Comparison of ENCODE assay signal across 1 cellular context in the genomic region with DNA sequence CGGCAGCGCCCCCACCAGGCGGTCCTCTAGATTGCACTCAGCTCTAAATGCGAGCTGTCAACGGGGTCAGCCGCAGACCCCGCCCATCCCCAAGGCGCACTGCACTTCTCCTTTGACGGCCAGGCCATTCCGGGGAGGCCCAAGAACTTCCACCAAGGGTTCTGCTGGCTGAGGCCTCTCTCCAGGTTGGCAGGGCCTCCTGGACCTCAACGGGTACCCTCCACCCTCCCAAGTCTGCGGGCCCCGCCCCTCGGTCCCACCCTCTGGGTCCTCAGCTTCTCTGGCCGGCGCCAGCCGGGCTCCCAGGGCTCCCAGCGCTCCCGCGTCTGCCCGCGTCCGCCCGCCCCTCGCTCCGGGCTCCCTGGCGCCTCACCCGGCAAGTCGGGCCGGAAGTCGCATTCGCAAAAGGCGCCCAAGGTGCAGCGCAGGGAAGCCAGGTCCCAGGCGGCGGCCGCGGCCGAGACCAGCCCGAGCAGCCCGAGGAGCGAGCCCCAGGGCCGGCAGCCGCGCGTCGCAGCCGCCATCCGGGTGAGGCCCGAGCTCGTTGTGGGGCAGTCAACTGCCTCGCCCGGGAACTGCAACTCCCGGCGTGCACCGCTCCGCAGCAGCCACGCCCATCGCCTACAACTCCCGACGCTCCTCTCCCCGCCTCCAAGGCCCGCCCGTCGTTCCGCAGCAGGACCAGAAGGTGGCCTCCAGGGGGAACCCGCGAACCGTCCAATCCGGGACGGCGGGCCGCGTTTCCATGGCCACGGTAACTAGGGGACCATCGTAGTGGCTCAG.
TF ChIP-seq lines count a peak whose summit lies in the region.

A gene (minus strand): TSS at position 548 of the 783 bp plus-strand sequence. CDS start 24 bp downstream, at position 524.

TF ChIP-seq in GM12878, 131 proteins besides CTCF, POLR2A, EP300 and RAD21 (continued from another document):
- no peak for TF ChIP-seq ETV6 (conservative IDR thresholded peaks at IDR 0.05 in 1 of 2, IDR thresholded peaks at IDR 0.05 in 1 of 2; ENCODE audit: borderline replicate concordance in 1 of 2, low read depth in 1 of 2)
- no peak for TF ChIP-seq EZH2 (IDR thresholded peaks at IDR 0.05; ENCODE audit: borderline replicate concordance, control insufficient read depth, low read depth, low read length)
- no peak for TF ChIP-seq ZNF217 (IDR thresholded peaks at IDR 0.05)
- peak; percentile 96 for TF ChIP-seq HCFC1 (IDR thresholded peaks at IDR 0.05; ENCODE audit: low read length)
- no peak for TF ChIP-seq STAT3 (IDR thresholded peaks at IDR 0.05; ENCODE audit: low read depth, low read length)
- 0 out of 4 replicates have a peak, but pooled peaks of 1 of the 2 experiments have one; percentile 14 for TF ChIP-seq SRF (IDR thresholded peaks at IDR 0.05; ENCODE audit: low read depth in 2 of 2, low read length in 2 of 2)
- TF ChIP-seq, protein P1, sequence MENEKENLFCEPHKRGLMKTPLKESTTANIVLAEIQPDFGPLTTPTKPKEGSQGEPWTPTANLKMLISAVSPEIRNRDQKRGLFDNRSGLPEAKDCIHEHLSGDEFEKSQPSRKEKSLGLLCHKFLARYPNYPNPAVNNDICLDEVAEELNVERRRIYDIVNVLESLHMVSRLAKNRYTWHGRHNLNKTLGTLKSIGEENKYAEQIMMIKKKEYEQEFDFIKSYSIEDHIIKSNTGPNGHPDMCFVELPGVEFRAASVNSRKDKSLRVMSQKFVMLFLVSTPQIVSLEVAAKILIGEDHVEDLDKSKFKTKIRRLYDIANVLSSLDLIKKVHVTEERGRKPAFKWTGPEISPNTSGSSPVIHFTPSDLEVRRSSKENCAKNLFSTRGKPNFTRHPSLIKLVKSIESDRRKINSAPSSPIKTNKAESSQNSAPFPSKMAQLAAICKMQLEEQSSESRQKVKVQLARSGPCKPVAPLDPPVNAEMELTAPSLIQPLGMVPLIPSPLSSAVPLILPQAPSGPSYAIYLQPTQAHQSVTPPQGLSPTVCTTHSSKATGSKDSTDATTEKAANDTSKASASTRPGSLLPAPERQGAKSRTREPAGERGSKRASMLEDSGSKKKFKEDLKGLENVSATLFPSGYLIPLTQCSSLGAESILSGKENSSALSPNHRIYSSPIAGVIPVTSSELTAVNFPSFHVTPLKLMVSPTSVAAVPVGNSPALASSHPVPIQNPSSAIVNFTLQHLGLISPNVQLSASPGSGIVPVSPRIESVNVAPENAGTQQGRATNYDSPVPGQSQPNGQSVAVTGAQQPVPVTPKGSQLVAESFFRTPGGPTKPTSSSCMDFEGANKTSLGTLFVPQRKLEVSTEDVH (IDR thresholded peaks at IDR 0.05; ENCODE audit: low read depth, partially characterized antibody) = no peak
- TF ChIP-seq NRF1 (conservative IDR thresholded peaks at IDR 0.05; ENCODE audit: low read depth, low read length) = no peak
- TF ChIP-seq, protein P2, sequence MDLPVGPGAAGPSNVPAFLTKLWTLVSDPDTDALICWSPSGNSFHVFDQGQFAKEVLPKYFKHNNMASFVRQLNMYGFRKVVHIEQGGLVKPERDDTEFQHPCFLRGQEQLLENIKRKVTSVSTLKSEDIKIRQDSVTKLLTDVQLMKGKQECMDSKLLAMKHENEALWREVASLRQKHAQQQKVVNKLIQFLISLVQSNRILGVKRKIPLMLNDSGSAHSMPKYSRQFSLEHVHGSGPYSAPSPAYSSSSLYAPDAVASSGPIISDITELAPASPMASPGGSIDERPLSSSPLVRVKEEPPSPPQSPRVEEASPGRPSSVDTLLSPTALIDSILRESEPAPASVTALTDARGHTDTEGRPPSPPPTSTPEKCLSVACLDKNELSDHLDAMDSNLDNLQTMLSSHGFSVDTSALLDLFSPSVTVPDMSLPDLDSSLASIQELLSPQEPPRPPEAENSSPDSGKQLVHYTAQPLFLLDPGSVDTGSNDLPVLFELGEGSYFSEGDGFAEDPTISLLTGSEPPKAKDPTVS (IDR thresholded peaks at IDR 0.05; ENCODE audit: low read depth, low read length) = peak; percentile 34; the same call in 1 of the 2 replicates
- peak; percentile 98 for TF ChIP-seq LARP7 (IDR thresholded peaks at IDR 0.05)
- TF ChIP-seq HDGF (IDR thresholded peaks at IDR 0.05) = 0 out of 2 replicates have a peak, but pooled peaks have one; percentile 25
- peak; percentile 14; the same call in 1 of the 2 replicates for TF ChIP-seq SMARCA5 (IDR thresholded peaks at IDR 0.05)
- TF ChIP-seq NR2C1 (IDR thresholded peaks at IDR 0.05) = peak; percentile 57
- TF ChIP-seq SUPT20H (IDR thresholded peaks at IDR 0.05; ENCODE audit: borderline replicate concordance, control insufficient read depth, low read depth, low read length) = no peak
- TF ChIP-seq MYB (IDR thresholded peaks at IDR 0.05; ENCODE audit: borderline replicate concordance, low read depth, low read length) = no peak
- peak; percentile 45 for TF ChIP-seq RUNX3 (IDR thresholded peaks at IDR 0.05; ENCODE audit: low read length)
- peak; percentile 90 for TF ChIP-seq CREM (IDR thresholded peaks at IDR 0.05; ENCODE audit: low read depth)
- no peak for TF ChIP-seq HDAC6 (IDR thresholded peaks at IDR 0.05; ENCODE audit: unreplicated experiment)
- TF ChIP-seq YY1 (IDR thresholded peaks at IDR 0.05; ENCODE audit: low read depth, low read length) = peak; percentile 83
- no peak for TF ChIP-seq SMAD5 (IDR thresholded peaks at IDR 0.05; ENCODE audit: low read depth)
- TF ChIP-seq, protein P3, sequence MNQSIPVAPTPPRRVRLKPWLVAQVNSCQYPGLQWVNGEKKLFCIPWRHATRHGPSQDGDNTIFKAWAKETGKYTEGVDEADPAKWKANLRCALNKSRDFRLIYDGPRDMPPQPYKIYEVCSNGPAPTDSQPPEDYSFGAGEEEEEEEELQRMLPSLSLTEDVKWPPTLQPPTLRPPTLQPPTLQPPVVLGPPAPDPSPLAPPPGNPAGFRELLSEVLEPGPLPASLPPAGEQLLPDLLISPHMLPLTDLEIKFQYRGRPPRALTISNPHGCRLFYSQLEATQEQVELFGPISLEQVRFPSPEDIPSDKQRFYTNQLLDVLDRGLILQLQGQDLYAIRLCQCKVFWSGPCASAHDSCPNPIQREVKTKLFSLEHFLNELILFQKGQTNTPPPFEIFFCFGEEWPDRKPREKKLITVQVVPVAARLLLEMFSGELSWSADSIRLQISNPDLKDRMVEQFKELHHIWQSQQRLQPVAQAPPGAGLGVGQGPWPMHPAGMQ (IDR thresholded peaks at IDR 0.05; ENCODE audit: borderline replicate concordance) = no peak
- TF ChIP-seq TCF3 (IDR thresholded peaks at IDR 0.05; ENCODE audit: borderline replicate concordance, insufficient read depth, low read depth, low read length) = 0 out of 2 replicates have a peak, but pooled peaks have one; percentile 23
- TF ChIP-seq TBL1XR1 (IDR thresholded peaks at IDR 0.05; ENCODE audit: low read depth, low read length) = peak; percentile 71; the same call in 1 of the 2 replicates
- peak; percentile 98 for TF ChIP-seq MXI1 (IDR thresholded peaks at IDR 0.05; ENCODE audit: low read depth, low read length)
- TF ChIP-seq EGR1 (IDR thresholded peaks at IDR 0.05; ENCODE audit: borderline replicate concordance in 1 of 2, low read depth in 2 of 2, low read length in 2 of 2) = no peak
- TF ChIP-seq, protein P4, sequence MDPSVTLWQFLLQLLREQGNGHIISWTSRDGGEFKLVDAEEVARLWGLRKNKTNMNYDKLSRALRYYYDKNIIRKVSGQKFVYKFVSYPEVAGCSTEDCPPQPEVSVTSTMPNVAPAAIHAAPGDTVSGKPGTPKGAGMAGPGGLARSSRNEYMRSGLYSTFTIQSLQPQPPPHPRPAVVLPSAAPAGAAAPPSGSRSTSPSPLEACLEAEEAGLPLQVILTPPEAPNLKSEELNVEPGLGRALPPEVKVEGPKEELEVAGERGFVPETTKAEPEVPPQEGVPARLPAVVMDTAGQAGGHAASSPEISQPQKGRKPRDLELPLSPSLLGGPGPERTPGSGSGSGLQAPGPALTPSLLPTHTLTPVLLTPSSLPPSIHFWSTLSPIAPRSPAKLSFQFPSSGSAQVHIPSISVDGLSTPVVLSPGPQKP (IDR thresholded peaks at IDR 0.05; ENCODE audit: low read depth, low read length) = peak; percentile 75; the same call in 1 of the 2 replicates
- TF ChIP-seq YBX1 (IDR thresholded peaks at IDR 0.05) = no peak
- 0 out of 2 replicates have a peak, but pooled peaks have one; percentile 49 for TF ChIP-seq MEF2A (IDR thresholded peaks at IDR 0.05; ENCODE audit: insufficient read depth, low read depth, low read length)
- TF ChIP-seq CBX5 (IDR thresholded peaks at IDR 0.05; ENCODE audit: low read depth) = no peak
- TF ChIP-seq WRNIP1 (IDR thresholded peaks at IDR 0.05; ENCODE audit: borderline replicate concordance, low read depth, low read length) = no peak
- TF ChIP-seq RAD51 (IDR thresholded peaks at IDR 0.05) = no peak
TF ChIP-seq in GM12878: peak in this region for 56.
